1 cellular context compared by ENCODE assay signal in genomic region chr16:1947369-1947670, GRCh38.
TF ChIP-seq lines count a peak whose summit lies in the region.

No MANE protein-coding gene starts in this region.

TF ChIP-seq in H1, 55 proteins besides CTCF, POLR2A, EP300 and RAD21:
- TF ChIP-seq MAX (IDR thresholded peaks at IDR 0.05): no peak
- TF ChIP-seq RNF2 (IDR thresholded peaks at IDR 0.05; ENCODE audit: borderline replicate concordance, low read depth, low read length, missing control alignments, poor library complexity, severe bottlenecking): no peak
- TF ChIP-seq CHD7 (IDR thresholded peaks at IDR 0.05; ENCODE audit: insufficient replicate concordance, low read length): no peak
- TF ChIP-seq HDAC6 (IDR thresholded peaks at IDR 0.05; ENCODE audit: low read depth, low read length): no peak
- TF ChIP-seq CHD1 (IDR thresholded peaks at IDR 0.05; ENCODE audit: low read depth, low read length): no peak
- TF ChIP-seq SP4 (IDR thresholded peaks at IDR 0.05; ENCODE audit: low read length): no peak
- TF ChIP-seq SP1 (IDR thresholded peaks at IDR 0.05; ENCODE audit: low read depth, low read length): no peak
- no peak for TF ChIP-seq POU5F1 (IDR thresholded peaks at IDR 0.05; ENCODE audit: low read depth, low read length)
- TF ChIP-seq SP2 (IDR thresholded peaks at IDR 0.05; ENCODE audit: low read length): no peak
- TF ChIP-seq KDM4A (IDR thresholded peaks at IDR 0.05; ENCODE audit: low read depth, low read length, severe bottlenecking): no peak
- no peak for TF ChIP-seq CTBP2 (IDR thresholded peaks at IDR 0.05; ENCODE audit: borderline replicate concordance, insufficient read depth, insufficient read length, low read length)
- no peak for TF ChIP-seq JUN (IDR thresholded peaks at IDR 0.05; ENCODE audit: low read depth, low read length)
- TF ChIP-seq E2F6 (IDR thresholded peaks at IDR 0.05): no peak
- TF ChIP-seq RBBP5 (IDR thresholded peaks at IDR 0.05; ENCODE audit: borderline replicate concordance, low read depth, low read length): no peak
- no peak for TF ChIP-seq SAP30 (IDR thresholded peaks at IDR 0.05; ENCODE audit: insufficient read depth, insufficient replicate concordance, low read length)
- TF ChIP-seq HDAC2 (IDR thresholded peaks at IDR 0.05; ENCODE audit: borderline replicate concordance in 1 of 2, low read depth in 2 of 2, low read length in 2 of 2): no peak
- no peak for TF ChIP-seq ATF3 (IDR thresholded peaks at IDR 0.05; ENCODE audit: insufficient read depth, low read depth, low read length)
- no peak for TF ChIP-seq NRF1 (IDR thresholded peaks at IDR 0.05; ENCODE audit: low read depth, low read length)
- TF ChIP-seq ZNF274 (IDR thresholded peaks at IDR 0.05; ENCODE audit: borderline replicate concordance, extremely low read depth, low read length): no peak
